18 cellular contexts compared by ENCODE assay signal in genomic region chr2:233256048-233256447, GRCh38. TPM values are rescaled to one million over a fixed set of nuclear protein-coding genes. Genes with fewer than 3 reads are reported as not detected.
A peak's percentile ranks its signal among the peaks of the same experiment; 100 is the strongest.
DNase-seq lines count a peak whose midpoint lies in the region; ATAC-seq, FAIRE-seq and TF ChIP-seq lines count a peak whose summit lies in the region.
"Had no signal": no experiment of that assay in that cellular context is flagged by ENCODE, and none has a peak within 500 bp of the region (broad histone marks: within the 10 kb centered on the region; RNA-seq: fewer than 3 reads in every experiment).

No MANE protein-coding gene starts in this region.

- H3K9ac ChIP-seq in GM12878 (ENCODE audit: control insufficient read depth, insufficient read depth, low read length), result no peak overlapping the region

- 12% methylated on average over 4 of the region's 4 CpGs for WGBS in GM12878 (ENCODE audit: insufficient coverage, insufficient replicate concordance, low lambda C conversion rate, missing lambda C conversion rate)

- no peak for TF ChIP-seq RAD21 in GM12878 (IDR thresholded peaks at IDR 0.05; ENCODE audit: insufficient read depth, low read depth, low read length)

- no TSS peak for BruUV-seq in GM12878 (replicated peaks; lab: Mats Ljungman, UMichigan)

- peaks cover 7 to 24% of the 10 kb centered on the region in 2 experiments for H3K36me3 ChIP-seq in GM12878 (ENCODE audit: control insufficient read depth in 2 of 2, insufficient read depth in 2 of 2, low read length in 1 of 2)

- H3K27me3 ChIP-seq in GM12878 (replicated peaks in 1 of 2; ENCODE audit: control insufficient read depth in 2 of 2, insufficient read depth in 2 of 2, low read length in 1 of 2), result no peaks in the 10 kb centered on the region
- H3K27me3 ChIP-seq: SJSA1 had no signal

- no peak for TF ChIP-seq EP300 in GM12878 (IDR thresholded peaks at IDR 0.05; ENCODE audit: borderline replicate concordance in 1 of 2, control insufficient read depth in 1 of 2, low read depth in 2 of 2, low read length in 2 of 2)

- TF ChIP-seq CTCF in GM13977 (IDR thresholded peaks at IDR 0.05; ENCODE audit: extremely low read depth, insufficient read depth, missing control alignments), result no peak
- TF ChIP-seq CTCF in GM12878 (IDR thresholded peaks at IDR 0.05 in 2 of 3, conservative IDR thresholded peaks at IDR 0.05 in 1 of 3; ENCODE audit: control insufficient read depth in 2 of 3, extremely low read depth in 1 of 3, insufficient read depth in 1 of 3, low read depth in 3 of 3, low read length in 3 of 3), result no peak

- peaks cover 13% of the 10 kb centered on the region; the same call in 1 of the 2 replicates for H3K4me1 ChIP-seq in GM12878 (ENCODE audit: control insufficient read depth, insufficient read depth, low read length)

- peaks cover 60% of the 10 kb centered on the region for H3K36me3 Mint-ChIP-seq in stimulated activated naive CD8-positive, alpha-beta T cell treated with anti-CD3 and anti-CD28 coated beads, Interleukin-15, Interleukin-2, amounts not matched to agents 100 ng/mL and 50 ng/mL, for 24 hours (ENCODE audit: low read depth)

- no peaks in the 10 kb centered on the region for H3K27me3 Mint-ChIP-seq in stimulated activated naive CD8-positive, alpha-beta T cell treated with anti-CD3 and anti-CD28 coated beads, Interleukin-15, Interleukin-2, amounts not matched to agents 100 ng/mL and 50 ng/mL, for 24 hours
- H3K27me3 Mint-ChIP-seq in stimulated activated naive CD8-positive, alpha-beta T cell treated with anti-CD3 and anti-CD28 coated beads, Interleukin-15, amount 100 ng/mL, for 72 hours, result no peaks in the 10 kb centered on the region

- SMC1A ChIA-PET in GM12878 (lab: Charles Lee; ENCODE audit: uncharacterized antibody, unreplicated experiment), result no interaction called here

- H3K4me2 ChIP-seq in GM12878 (ENCODE audit: control insufficient read depth, insufficient read depth), result peak overlapping the region; percentile 61

- peaks cover 71% of the 10 kb centered on the region for H3K4me1 Mint-ChIP-seq in stimulated activated naive CD8-positive, alpha-beta T cell treated with anti-CD3 and anti-CD28 coated beads, Interleukin-15, Interleukin-2, amounts not matched to agents 100 ng/mL and 50 ng/mL, for 24 hours (ENCODE audit: low read depth)
- H3K4me1 Mint-ChIP-seq in stimulated activated naive CD8-positive, alpha-beta T cell treated with anti-CD3 and anti-CD28 coated beads, Interleukin-15, amount 100 ng/mL, for 72 hours, result peaks cover 62% of the 10 kb centered on the region

- ATAC-seq in stimulated activated naive CD8-positive, alpha-beta T cell treated with anti-CD3 and anti-CD28 coated beads, Interleukin-15, amount 100 ng/mL, for 72 hours, result no peak
- ATAC-seq in GM12878, result no peak
- no peak for ATAC-seq in GM19397 (IDR thresholded peaks at IDR 0.05; ENCODE audit: unreplicated experiment)

- H3K79me2 ChIP-seq in GM12878 (ENCODE audit: control insufficient read depth, insufficient read depth, low read length), result peaks cover 62% of the 10 kb centered on the region

- in situ Hi-C loops in GM13977 (cut with MboI; ENCODE audit: low pct_unique_long_range_greater_than_20kb, low sequenced_read_pairs, unreplicated experiment) (loop anchor here (25.0 kb wide), 1 partner anchor 394 kb away; the partner anchor contains the start of gene SNORC), GM12878 (cut with MboI) (loop anchor here (5.0 kb wide), 1 partner anchor 649 kb away; no protein-coding TSS in a partner anchor)

- no peak overlapping the region for H3K4me3 Mint-ChIP-seq in stimulated activated naive CD8-positive, alpha-beta T cell treated with anti-CD3 and anti-CD28 coated beads, Interleukin-15, Interleukin-2, amounts not matched to agents 100 ng/mL and 50 ng/mL, for 24 hours
- H3K4me3 Mint-ChIP-seq in stimulated activated naive CD8-positive, alpha-beta T cell treated with anti-CD3 and anti-CD28 coated beads, Interleukin-15, amount 100 ng/mL, for 72 hours, result no peak overlapping the region

- H3K9me3 Mint-ChIP-seq in stimulated activated naive CD8-positive, alpha-beta T cell treated with anti-CD3 and anti-CD28 coated beads, Interleukin-15, Interleukin-2, amounts not matched to agents 100 ng/mL and 50 ng/mL, for 24 hours, result no peaks in the 10 kb centered on the region
- no peaks in the 10 kb centered on the region for H3K9me3 Mint-ChIP-seq in stimulated activated naive CD8-positive, alpha-beta T cell treated with anti-CD3 and anti-CD28 coated beads, Interleukin-15, amount 100 ng/mL, for 72 hours

- H3K9me3 ChIP-seq in GM12878 (replicated peaks; ENCODE audit: control insufficient read depth, insufficient read depth, low read length), result no peaks in the 10 kb centered on the region
- H3K9me3 ChIP-seq: SJSA1 had no signal

- H3K4me3 ChIP-seq in GM12878, result peak overlapping the region; percentile 42; the same call in 1 of the 2 replicates
- H3K4me3 ChIP-seq: SJSA1 had no signal

- peak overlapping the region; percentile 32 for H3K27ac ChIP-seq in GM12878 (ENCODE audit: control insufficient read depth, insufficient read depth)
- H3K27ac ChIP-seq: RWPE1, SJSA1 had no signal

- H2AFZ ChIP-seq in GM12878 (ENCODE audit: control insufficient read depth, low read depth, low read length), result no peak overlapping the region

- no peak for FAIRE-seq in GM12878 (lab: Jason Lieb, UNC)
- FAIRE-seq: G401.6, GM12891, H1 had no signal

- H4K20me1 ChIP-seq in GM12878 (ENCODE audit: control insufficient read depth, insufficient read depth), result no peaks in the 10 kb centered on the region

- RAD21 ChIA-PET in GM12878 (lab: Charles Lee; ENCODE audit: unreplicated experiment), result interaction anchor here (1.7 kb wide), 1 partner anchor 187 kb away, joined by 6 read pairs; no protein-coding TSS in a partner anchor

- CTCF ChIA-PET in GM12878 (lab: Yijun Ruan, JAX), result interaction anchor here (0.9 to 1.9 kb wide), 3 partner anchors 10 to 187 kb away, joined by 3 to 4 read pairs (median 3); no protein-coding TSS in a partner anchor

- TF ChIP-seq POLR2A in GM12878 (IDR thresholded peaks at IDR 0.05; ENCODE audit: low read depth, low read length), result no peak

- DNase-seq in stimulated activated naive CD8-positive, alpha-beta T cell treated with anti-CD3 and anti-CD28 coated beads, Interleukin-15, amount 100 ng/mL, for 72 hours, result no peak
- DNase-seq in GM13977 (ENCODE audit: low spot score), result peak; percentile 45
- DNase-seq in GM12878 (ENCODE audit: low read depth, low spot score), result no peak
- no peak for DNase-seq in NCI-H2171 treated with DMSO at 0.1 percent for 48 hours (lab: John Stamatoyannopoulos, UW)
- DNase-seq in NCI-H510A (lab: John Stamatoyannopoulos, UW), result no peak
- DNase-seq: DND-41, MV-4-11, NCI-H1436, NCI-H2029, NCI-H774 had no signal

- H3K27ac Mint-ChIP-seq in stimulated activated naive CD8-positive, alpha-beta T cell treated with anti-CD3 and anti-CD28 coated beads, Interleukin-15, Interleukin-2, amounts not matched to agents 100 ng/mL and 50 ng/mL, for 24 hours, result peak overlapping the region; percentile 40
- H3K27ac Mint-ChIP-seq in stimulated activated naive CD8-positive, alpha-beta T cell treated with anti-CD3 and anti-CD28 coated beads, Interleukin-15, amount 100 ng/mL, for 72 hours, result peak overlapping the region in 1 of 2 donors; percentile 12

- POLR2A ChIA-PET in GM12878 (lab: Charles Lee), result interaction anchor here (0.6 to 1.1 kb wide), 2 partner anchors 34 to 195 kb away, joined by 3 to 4 read pairs; no protein-coding TSS in a partner anchor

- intact Hi-C loops in GM12878 (cut with micrococcal nuclease; ENCODE audit: unreplicated experiment), result loop anchor here (10.0 kb wide), 1 partner anchor 491 kb away; no protein-coding TSS in a partner anchor

TF ChIP-seq in GM12878, 131 proteins besides CTCF, POLR2A, EP300 and RAD21 (continues in another document):
- no peak for TF ChIP-seq BRCA1 (IDR thresholded peaks at IDR 0.05; ENCODE audit: low read depth, low read length)

RNA-seq across cellular contexts. Expression of gene ATG16L1, which starts 4.6 kb away (rescaled TPM):
- 122 and 131 TPM in 2 replicates for total RNA-seq in GM12878 (2013; cell fraction: nucleolus; rRNA removed)
- total RNA-seq in GM12878 (2014; rRNA removed) (16.9 and 20.1 TPM in 2 replicates), GM12878 (2014; rRNA removed; fragmentation: Illumina TruSeq; extraction: Trizol) (16.3 and 17.3 TPM in 2 replicates), GM12878 (2021) (25.1 and 26.6 TPM in 2 replicates)
- 7.6 TPM for polyA plus RNA-seq in GM12878 (2011; ENCODE audit: low read depth)
- polyA plus RNA-seq in GM12878 (2011; rRNA removed) (18.0 and 21.0 TPM in 2 replicates), GM12878 (2014; fragmentation: Illumina TruSeq; extraction: Trizol) (13.3 and 13.5 TPM in 2 replicates), GM12878 (2014; fragmentation: Nextera tagmentation; extraction: Ambion mirVana) (1 to 10 TPM; 5.2 to 7.8 TPM), GM12878 (2014; rRNA removed) (20.6 and 27.5 TPM in 2 replicates), GM12878 (2016; fragmentation: Nextera tagmentation; extraction: Ambion mirVana) (10 to 100 TPM; 13.8 to 14.9 TPM)
- 11.5 and 13.3 TPM in 2 replicates for polyA plus RNA-seq in GM12878 (2011; cell fraction: cytosol; rRNA removed)
- 67.9 and 71.7 TPM in 2 replicates for polyA plus RNA-seq in GM12878 (2011; cell fraction: nucleus; rRNA removed)
- 9.9 and 10.7 TPM in 2 replicates for polyA plus RNA-seq in GM12878 (2012)
- 19.6 and 28.7 TPM in 2 replicates for polyA minus RNA-seq in GM12878 (2011; rRNA and poly(A)+ RNA removed)
- 7.0 and 7.4 TPM in 2 replicates for polyA minus RNA-seq in GM12878 (2011; cell fraction: cytosol; rRNA and poly(A)+ RNA removed)
- polyA minus RNA-seq in GM12878 (2011; cell fraction: nucleus; rRNA and poly(A)+ RNA removed), result 31.8 and 58.4 TPM in 2 replicates

RNA-seq across cellular contexts. Expression of gene SAG, which starts 51.6 kb away (rescaled TPM):
- 0.08 and 0.10 TPM in 2 replicates for total RNA-seq in GM12878 (2013; cell fraction: nucleolus; rRNA removed)
- total RNA-seq in GM12878 (2014; rRNA removed) (not detected in 2 replicates), GM12878 (2014; rRNA removed; fragmentation: Illumina TruSeq; extraction: Trizol) (not detected in 2 replicates), GM12878 (2021) (0.69 TPM in 1 of 2 replicates, not detected in the other)
- 0.09 TPM for polyA plus RNA-seq in GM12878 (2011; ENCODE audit: low read depth)
- polyA plus RNA-seq in GM12878 (2011; rRNA removed) (not detected in 2 replicates), GM12878 (2014; fragmentation: Illumina TruSeq; extraction: Trizol) (0.06 TPM in 1 of 2 replicates, not detected in the other), GM12878 (2014; fragmentation: Nextera tagmentation; extraction: Ambion mirVana) (under 1 TPM in 1 of 2 experiments, not detected in 1; 0.47 TPM), GM12878 (2014; rRNA removed) (not detected in 2 replicates), GM12878 (2016; fragmentation: Nextera tagmentation; extraction: Ambion mirVana) (not detected)
- polyA plus RNA-seq in GM12878 (2011; cell fraction: cytosol; rRNA removed), result 0.01 TPM in 1 of 2 replicates, not detected in the other
- not detected in 2 replicates for polyA plus RNA-seq in GM12878 (2011; cell fraction: nucleus; rRNA removed)
- 0.04 and 0.48 TPM in 2 replicates for polyA plus RNA-seq in GM12878 (2012)
- not detected in 2 replicates for polyA minus RNA-seq in GM12878 (2011; rRNA and poly(A)+ RNA removed)
- polyA minus RNA-seq in GM12878 (2011; cell fraction: cytosol; rRNA and poly(A)+ RNA removed), result not detected in 2 replicates
- not detected in 2 replicates for polyA minus RNA-seq in GM12878 (2011; cell fraction: nucleus; rRNA and poly(A)+ RNA removed)
- total RNA-seq: H1, NCI-H460, SJSA1 had no signal
- polyA plus RNA-seq: H1 had no signal
